In the genomic region with DNA sequence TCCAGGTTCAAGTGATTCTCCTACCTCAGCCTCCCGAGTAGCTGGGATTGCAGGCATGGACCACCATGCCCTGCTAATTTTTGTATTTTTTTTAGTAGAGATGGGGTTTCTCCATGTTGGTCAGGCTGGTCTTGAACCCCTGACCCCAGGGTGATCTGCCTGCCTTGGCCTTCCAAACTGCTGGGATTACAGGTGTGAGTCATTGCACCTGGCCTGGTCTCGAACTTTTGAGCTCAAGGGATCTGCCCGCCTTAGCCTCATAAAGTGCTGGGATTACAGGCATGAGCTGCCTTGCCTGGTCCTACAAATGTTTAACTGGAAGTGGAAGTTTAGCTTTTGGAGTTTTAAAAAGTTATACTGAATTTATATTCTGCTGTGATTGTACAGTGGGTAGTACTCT, we compare ENCODE assay signal across 29 cellular contexts. TPM values are rescaled to one million over a fixed set of nuclear protein-coding genes. Genes with fewer than 3 reads are reported as not detected.
DNase-seq lines count a peak whose midpoint lies in the region; ATAC-seq and TF ChIP-seq lines count a peak whose summit lies in the region.
"Had no signal": no experiment of that assay in that cellular context is flagged by ENCODE, and none has a peak within 500 bp of the region (broad histone marks: within the 10 kb centered on the region; RNA-seq: fewer than 3 reads in every experiment).

No MANE protein-coding gene starts in this region.

- H2AK5ac ChIP-seq in trophoblast cell (ENCODE audit: low read length), result no peak overlapping the region

- H3K9me3 ChIP-seq in Loucy (ENCODE audit: insufficient read depth, low read depth, low read length) (no peaks in the 10 kb centered on the region), trophoblast cell (ENCODE audit: insufficient read depth, low read depth, low read length) (no peaks in the 10 kb centered on the region), hepatocyte (ENCODE audit: low read depth) (no peaks in the 10 kb centered on the region)
- H3K9me3 ChIP-seq: heart right ventricle, Peyer's patch, thoracic aorta, vagina had no signal

- H4K12ac ChIP-seq in trophoblast cell (ENCODE audit: low read depth, low read length), result no peak overlapping the region

- H4K20me1 ChIP-seq in Loucy (ENCODE audit: insufficient read depth, low read length, poor library complexity, severe bottlenecking), result peaks cover 31% of the 10 kb centered on the region
- H4K20me1 ChIP-seq in hepatocyte (ENCODE audit: insufficient read depth, poor library complexity, severe bottlenecking), result peaks cover 11% of the 10 kb centered on the region

- H3K36me3 Mint-ChIP-seq in activated CD8-positive, alpha-beta T cell treated with anti-CD3 and anti-CD28 coated beads for 36 hours (ENCODE audit: low read depth), result peaks cover 37% of the 10 kb centered on the region
- H3K36me3 Mint-ChIP-seq in activated CD8-positive, alpha-beta T cell treated with anti-CD3 and anti-CD28 coated beads, Interleukin-2, amount 10 ng/mL, durations not matched to agents 7 days and 5 days (ENCODE audit: low read depth), result peaks cover 32% of the 10 kb centered on the region

- no peak overlapping the region for H4K91ac ChIP-seq in trophoblast cell (ENCODE audit: low read depth, low read length)

- CTCF ChIA-PET in activated CD8-positive, alpha-beta T cell treated with anti-CD3 and anti-CD28 coated beads for 36 hours (lab: Charles Lee), result no interaction called here
- CTCF ChIA-PET in activated CD8-positive, alpha-beta T cell treated with anti-CD3 and anti-CD28 coated beads, Interleukin-2, amount 10 ng/mL, durations not matched to agents 7 days and 5 days (lab: Charles Lee), result interaction anchor here (1.0 to 1.5 kb wide), 3 partner anchors 39 to 196 kb away, joined by 3 to 5 read pairs (median 4); no protein-coding TSS in a partner anchor

- no peak overlapping the region for H3K14ac ChIP-seq in trophoblast cell (ENCODE audit: low read length)

- no peak overlapping the region for H2BK120ac ChIP-seq in trophoblast cell (ENCODE audit: insufficient read depth, low read length, poor library complexity)

- no peak overlapping the region for H3K18ac ChIP-seq in trophoblast cell (ENCODE audit: low read length)

- H3K36me3 ChIP-seq in Loucy (ENCODE audit: insufficient read depth, low read length) (peaks cover 33% of the 10 kb centered on the region), trophoblast cell (ENCODE audit: control insufficient read depth in 1 of 2, insufficient read depth in 2 of 2, low read length in 2 of 2) (peaks cover 25 to 41% of the 10 kb centered on the region in 2 experiments), hepatocyte (replicated peaks; ENCODE audit: insufficient read depth, low read depth) (peaks cover 9% of the 10 kb centered on the region)

- no peak for DNase-seq in activated CD8-positive, alpha-beta T cell treated with anti-CD3 and anti-CD28 coated beads for 36 hours
- no peak for DNase-seq in activated CD8-positive, alpha-beta T cell treated with anti-CD3 and anti-CD28 coated beads, Interleukin-2, amount 10 ng/mL, durations not matched to agents 7 days and 5 days
- peak; percentile 40 for DNase-seq in islet precursor cell
- DNase-seq in trophoblast cell, result no peak
- DNase-seq in foreskin melanocyte, result no peak
- DNase-seq in hepatocyte (ENCODE audit: low spot score), result no peak
- DNase-seq: activated CD4-positive, alpha-beta T cell treated with anti-CD3 and anti-CD28 coated beads for 1 hour; activated naive CD8-positive, alpha-beta T cell treated with anti-CD3 and anti-CD28 coated beads for 36 hours; caudate nucleus; cortex of kidney; DMS53; foreskin keratinocyte; GOT3; heart right ventricle; left colon; NCI-H1105; NCI-H2029; NCI-H2227 treated with DMSO at 0.1 percent for 48 hours; NCI-H69; Peyer's patch; SIG-M5 had no signal

- no peaks in the 10 kb centered on the region for H3K9me2 ChIP-seq in Loucy (replicated peaks; ENCODE audit: low read depth, low read length)
- no peaks in the 10 kb centered on the region for H3K9me2 ChIP-seq in hepatocyte (replicated peaks; ENCODE audit: insufficient read depth)

- no peaks in the 10 kb centered on the region for H3K9me3 Mint-ChIP-seq in activated CD8-positive, alpha-beta T cell treated with anti-CD3 and anti-CD28 coated beads for 36 hours
- no peaks in the 10 kb centered on the region for H3K9me3 Mint-ChIP-seq in activated CD8-positive, alpha-beta T cell treated with anti-CD3 and anti-CD28 coated beads, Interleukin-2, amount 10 ng/mL, durations not matched to agents 7 days and 5 days (ENCODE audit: insufficient read depth)
- H3K9me3 Mint-ChIP-seq: activated naive CD8-positive, alpha-beta T cell treated with anti-CD3 and anti-CD28 coated beads for 36 hours; activated T-helper 2 cell treated with anti-CD3 and anti-CD28 coated beads, Interferon-gamma antibody, Interleukin-2, Interleukin-4, amounts not matched to agents 10 μg/mL and 5 μg/mL and 100 μg/mL, durations not matched to agents 14 hours and 24 hours and 36 hours; stimulated activated naive CD8-positive, alpha-beta T cell treated with anti-CD3 and anti-CD28 coated beads, Interleukin-15, Interleukin-2, amounts not matched to agents 100 ng/mL and 50 ng/mL, for 24 hours had no signal

- H3K4me1 ChIP-seq in Loucy (ENCODE audit: insufficient read depth, low read length, poor library complexity, severe bottlenecking), result peaks cover 36% of the 10 kb centered on the region
- no peaks in the 10 kb centered on the region for H3K4me1 ChIP-seq in trophoblast cell (ENCODE audit: control insufficient read depth in 1 of 2, insufficient read depth in 2 of 2, low read length in 2 of 2)
- peaks cover 17% of the 10 kb centered on the region for H3K4me1 ChIP-seq in hepatocyte (ENCODE audit: insufficient read depth)

- H3K4me3 ChIP-seq in Loucy (ENCODE audit: low read length, poor library complexity, severe bottlenecking), result peak overlapping the region; percentile 85
- H3K4me3 ChIP-seq in trophoblast cell (ENCODE audit: low read depth, low read length), result no peak overlapping the region
- no peak overlapping the region for H3K4me3 ChIP-seq in hepatocyte
- H3K4me3 ChIP-seq: Peyer's patch, thoracic aorta, vagina had no signal

- H2BK12ac ChIP-seq in trophoblast cell (ENCODE audit: low read length), result no peak overlapping the region

- peaks cover 81% of the 10 kb centered on the region for H3K79me2 ChIP-seq in Loucy (ENCODE audit: insufficient read depth, low read length)
- H3K79me2 ChIP-seq in trophoblast cell (ENCODE audit: control insufficient read depth, insufficient read depth, low read length, poor library complexity), result peaks cover 15% of the 10 kb centered on the region
- H3K79me2 ChIP-seq in hepatocyte, result peaks cover 69% of the 10 kb centered on the region

- ATAC-seq in activated CD8-positive, alpha-beta T cell treated with anti-CD3 and anti-CD28 coated beads for 36 hours, result no peak
- ATAC-seq in activated CD8-positive, alpha-beta T cell treated with anti-CD3 and anti-CD28 coated beads, Interleukin-2, amount 10 ng/mL, durations not matched to agents 7 days and 5 days, result no peak
- no peak for ATAC-seq in GM19328 (IDR thresholded peaks at IDR 0.05; ENCODE audit: unreplicated experiment)
- ATAC-seq: esophagus mucosa, foreskin keratinocyte, heart right ventricle, left colon had no signal

- H3K4me3 Mint-ChIP-seq in activated CD8-positive, alpha-beta T cell treated with anti-CD3 and anti-CD28 coated beads for 36 hours, result no peak overlapping the region
- H3K4me3 Mint-ChIP-seq in activated CD8-positive, alpha-beta T cell treated with anti-CD3 and anti-CD28 coated beads, Interleukin-2, amount 10 ng/mL, durations not matched to agents 7 days and 5 days, result no peak overlapping the region
- H3K4me3 Mint-ChIP-seq: activated naive CD8-positive, alpha-beta T cell treated with anti-CD3 and anti-CD28 coated beads for 36 hours; stimulated activated naive CD8-positive, alpha-beta T cell treated with anti-CD3 and anti-CD28 coated beads, Interleukin-15, Interleukin-2, amounts not matched to agents 100 ng/mL and 50 ng/mL, for 24 hours had no signal

- peaks cover 12% of the 10 kb centered on the region for H3K79me1 ChIP-seq in trophoblast cell (ENCODE audit: low read length)

- H3K27ac ChIP-seq in trophoblast cell (ENCODE audit: low read depth, low read length) (no peak overlapping the region), hepatocyte (no peak overlapping the region)
- H3K27ac ChIP-seq: foreskin keratinocyte, Peyer's patch, thoracic aorta, vagina had no signal

- WGBS in trophoblast cell (ENCODE audit: extremely low coverage, insufficient coverage, insufficient read length), result no CpG with 5 or more reads among the region's 3 CpGs
- 86% methylated on average over 3 of the region's 3 CpGs for WGBS in hepatocyte (ENCODE audit: low lambda C conversion rate, missing lambda C conversion rate)

- H3K4me2 ChIP-seq in Loucy (ENCODE audit: low read depth, low read length, poor library complexity, severe bottlenecking) (peak overlapping the region; percentile 77), trophoblast cell (ENCODE audit: low read length) (no peak overlapping the region), hepatocyte (no peak overlapping the region)

- H3K4ac ChIP-seq in trophoblast cell (ENCODE audit: low read depth, low read length), result peak overlapping the region; percentile 88

- H3F3A ChIP-seq in Loucy (ENCODE audit: low read depth), result peaks cover 5% of the 10 kb centered on the region; the same call in 1 of the 2 replicates

- POLR2A ChIA-PET in activated CD8-positive, alpha-beta T cell treated with anti-CD3 and anti-CD28 coated beads for 36 hours (lab: Charles Lee), result interaction anchor here (0.8 kb wide), 1 partner anchor 70 kb away, joined by 4 read pairs; no protein-coding TSS in a partner anchor
- POLR2A ChIA-PET in activated CD8-positive, alpha-beta T cell treated with anti-CD3 and anti-CD28 coated beads, Interleukin-2, amount 10 ng/mL, durations not matched to agents 7 days and 5 days (lab: Charles Lee), result no interaction called here

- peaks cover 26% of the 10 kb centered on the region for H3K4me1 Mint-ChIP-seq in activated CD8-positive, alpha-beta T cell treated with anti-CD3 and anti-CD28 coated beads for 36 hours (ENCODE audit: low read depth)
- peaks cover 23% of the 10 kb centered on the region for H3K4me1 Mint-ChIP-seq in activated CD8-positive, alpha-beta T cell treated with anti-CD3 and anti-CD28 coated beads, Interleukin-2, amount 10 ng/mL, durations not matched to agents 7 days and 5 days (ENCODE audit: low read depth)

- H3K23ac ChIP-seq in trophoblast cell (ENCODE audit: low read length), result no peak overlapping the region

- no peak overlapping the region for H4K8ac ChIP-seq in trophoblast cell (ENCODE audit: low read depth, low read length)

- intact Hi-C loops in activated CD8-positive, alpha-beta T cell treated with anti-CD3 and anti-CD28 coated beads for 36 hours (cut with micrococcal nuclease), result no loop called here

- no peaks in the 10 kb centered on the region for H3K27me3 ChIP-seq in Loucy (ENCODE audit: insufficient read depth, low read length, poor library complexity, severe bottlenecking)
- no peaks in the 10 kb centered on the region for H3K27me3 ChIP-seq in trophoblast cell (ENCODE audit: insufficient read depth, low read length)
- no peaks in the 10 kb centered on the region for H3K27me3 ChIP-seq in hepatocyte
- H3K27me3 ChIP-seq: foreskin keratinocyte, heart right ventricle, Peyer's patch, vagina had no signal

- no peak overlapping the region for H2BK5ac ChIP-seq in trophoblast cell (ENCODE audit: low read depth, low read length, poor library complexity)

- H3K9ac ChIP-seq in Loucy (ENCODE audit: low read depth, low read length, poor library complexity, severe bottlenecking) (no peak overlapping the region), trophoblast cell (ENCODE audit: low read length) (no peak overlapping the region)

- H2AFZ ChIP-seq in Loucy (ENCODE audit: low read length), result no peak overlapping the region
- H2AFZ ChIP-seq in trophoblast cell (ENCODE audit: insufficient read depth, low read length, poor library complexity), result no peak overlapping the region
- H2AFZ ChIP-seq in hepatocyte, result no peak overlapping the region

- TF ChIP-seq CTCF in activated CD8-positive, alpha-beta T cell treated with anti-CD3 and anti-CD28 coated beads for 36 hours (IDR thresholded peaks at IDR 0.05), result no peak
- TF ChIP-seq CTCF in Loucy (conservative IDR thresholded peaks at IDR 0.05; ENCODE audit: low read length) (no peak), hepatocyte (IDR thresholded peaks at IDR 0.05; ENCODE audit: poor library complexity) (no peak)

- H3K27me3 Mint-ChIP-seq in activated CD8-positive, alpha-beta T cell treated with anti-CD3 and anti-CD28 coated beads for 36 hours, result no peaks in the 10 kb centered on the region
- no peaks in the 10 kb centered on the region for H3K27me3 Mint-ChIP-seq in activated CD8-positive, alpha-beta T cell treated with anti-CD3 and anti-CD28 coated beads, Interleukin-2, amount 10 ng/mL, durations not matched to agents 7 days and 5 days (ENCODE audit: low read depth)
- H3K27me3 Mint-ChIP-seq: activated naive CD8-positive, alpha-beta T cell treated with anti-CD3 and anti-CD28 coated beads for 36 hours; stimulated activated naive CD8-positive, alpha-beta T cell treated with anti-CD3 and anti-CD28 coated beads, Interleukin-15, Interleukin-2, amounts not matched to agents 100 ng/mL and 50 ng/mL, for 24 hours had no signal

- H3K27ac Mint-ChIP-seq in activated CD8-positive, alpha-beta T cell treated with anti-CD3 and anti-CD28 coated beads for 36 hours, result peak overlapping the region; percentile 49
- no peak overlapping the region for H3K27ac Mint-ChIP-seq in activated CD8-positive, alpha-beta T cell treated with anti-CD3 and anti-CD28 coated beads, Interleukin-2, amount 10 ng/mL, durations not matched to agents 7 days and 5 days
- H3K27ac Mint-ChIP-seq: activated naive CD8-positive, alpha-beta T cell treated with anti-CD3 and anti-CD28 coated beads for 36 hours; activated T-helper 2 cell treated with anti-CD3 and anti-CD28 coated beads, Interferon-gamma antibody, Interleukin-2, Interleukin-4, amounts not matched to agents 10 μg/mL and 5 μg/mL and 100 μg/mL, durations not matched to agents 14 hours and 24 hours and 36 hours; stimulated activated naive CD8-positive, alpha-beta T cell treated with anti-CD3 and anti-CD28 coated beads, Interleukin-15, Interleukin-2, amounts not matched to agents 100 ng/mL and 50 ng/mL, for 24 hours had no signal

RNA-seq across cellular contexts. Expression of a gene that starts 2.8 kb away (rescaled TPM):
- total RNA-seq in activated CD8-positive, alpha-beta T cell treated with anti-CD3 and anti-CD28 coated beads for 36 hours, result 10 to 100 TPM; 33.9 to 36.4 TPM
- 10 to 100 TPM; 46.0 to 47.1 TPM for total RNA-seq in activated CD8-positive, alpha-beta T cell treated with anti-CD3 and anti-CD28 coated beads, Interleukin-2, amount 10 ng/mL, durations not matched to agents 7 days and 5 days
- polyA plus RNA-seq in trophoblast cell (2013), result 53.9 and 56.9 TPM in 2 replicates
- 34.9 and 61.6 TPM in 2 replicates for total RNA-seq in hepatocyte
- 16.0 and 16.8 TPM in 2 replicates for polyA plus RNA-seq in hepatocyte

RNA-seq across cellular contexts. Expression of a gene that starts 11.4 kb away (rescaled TPM):
- under 1 TPM; 0.11 to 0.36 TPM for total RNA-seq in activated CD8-positive, alpha-beta T cell treated with anti-CD3 and anti-CD28 coated beads for 36 hours
- under 1 TPM; 0.10 to 0.11 TPM for total RNA-seq in activated CD8-positive, alpha-beta T cell treated with anti-CD3 and anti-CD28 coated beads, Interleukin-2, amount 10 ng/mL, durations not matched to agents 7 days and 5 days
- 27.4 and 28.4 TPM in 2 replicates for polyA plus RNA-seq in trophoblast cell (2013)
- 1.9 and 2.3 TPM in 2 replicates for total RNA-seq in hepatocyte
- 0.34 and 0.68 TPM in 2 replicates for polyA plus RNA-seq in hepatocyte
- total RNA-seq: HT-29 had no signal
